15 cellular contexts compared by ENCODE assay signal in genomic region chr7:22666732-22667131, GRCh38.
DNase-seq lines count a peak whose midpoint lies in the region; ATAC-seq, FAIRE-seq and TF ChIP-seq lines count a peak whose summit lies in the region.
"Had no signal": no experiment of that assay in that cellular context is flagged by ENCODE, and none has a peak within 500 bp of the region (broad histone marks: within the 10 kb centered on the region; RNA-seq: fewer than 3 reads in every experiment).

No MANE protein-coding gene starts in this region.

- no peaks in the 10 kb centered on the region for H3K27me3 ChIP-seq in skeletal muscle satellite cell (ENCODE audit: control insufficient read depth, insufficient read depth, low read length)
- H3K27me3 ChIP-seq: body of pancreas, tibial artery had no signal

- no peak for TF ChIP-seq CTCF in choroid plexus epithelial cell (conservative IDR thresholded peaks at IDR 0.05; ENCODE audit: low read depth, low read length)

- H3K36me3 ChIP-seq in skeletal muscle satellite cell (ENCODE audit: insufficient read depth, low read length) = no peaks in the 10 kb centered on the region
- H3K36me3 ChIP-seq: tibial artery, WERI-Rb-1 had no signal

- no peak for FAIRE-seq in frontal cortex (lab: Jason Lieb, UNC)

- H3K4me2 ChIP-seq in skeletal muscle satellite cell (ENCODE audit: low read length) = no peak overlapping the region

- H3K4me1 ChIP-seq in skeletal muscle satellite cell (ENCODE audit: control insufficient read depth, insufficient read depth, low read length) = peaks cover 60% of the 10 kb centered on the region
- H3K4me1 ChIP-seq: body of pancreas, tibial artery had no signal

- H3K9ac ChIP-seq in skeletal muscle satellite cell (ENCODE audit: low read depth, low read length) = peak overlapping the region; percentile 36

- peak; percentile 36 for DNase-seq in NCI-H748 (lab: John Stamatoyannopoulos, UW; ENCODE audit: unreplicated experiment)
- no peak for DNase-seq in NCI-H748 treated with DMSO at 0.1 percent for 48 hours (lab: John Stamatoyannopoulos, UW)
- DNase-seq in OCI-M1 (lab: John Stamatoyannopoulos, UW) = peak; percentile 67
- DNase-seq in choroid plexus epithelial cell (ENCODE audit: low read depth) = peak; percentile 49
- DNase-seq in NCI-H2107 treated with DMSO at 0.1 percent for 48 hours (lab: John Stamatoyannopoulos, UW; ENCODE audit: unreplicated experiment) = no peak
- no peak for DNase-seq in frontal cortex (ENCODE audit: low spot score in 2 of 2)
- DNase-seq: body of pancreas, erythroblast, natural killer cell, NCI-H2081, tibial artery, WERI-Rb-1 had no signal

- H3K4me3 ChIP-seq in choroid plexus epithelial cell (ENCODE audit: low read depth, low read length) (no peak overlapping the region), skeletal muscle satellite cell (ENCODE audit: low read length) (no peak overlapping the region)
- H3K4me3 ChIP-seq: body of pancreas, tibial artery had no signal

- no peak for ATAC-seq in GM18505 (IDR thresholded peaks at IDR 0.05; ENCODE audit: unreplicated experiment)
- ATAC-seq: body of pancreas, natural killer cell, Right ventricle myocardium inferior had no signal

- no peaks in the 10 kb centered on the region for H3K9me3 ChIP-seq in skeletal muscle satellite cell (replicated peaks; ENCODE audit: low read length)
- H3K9me3 ChIP-seq: body of pancreas, tibial artery had no signal

- no peak for TF ChIP-seq POLR2A in GM18505 (IDR thresholded peaks at IDR 0.05; ENCODE audit: borderline replicate concordance, extremely low read depth, insufficient read depth, insufficient read length)

Comparison
In these comparisons a context has a peak if more than half of its experiments do, and no peak if none do; other contexts are left out.
1. DNase-seq: peak in NCI-H748 (single experiment), OCI-M1 (single experiment) and choroid plexus epithelial cell (single experiment); none in NCI-H748 treated with DMSO at 0.1 percent for 48 hours (single experiment), NCI-H2107 treated with DMSO at 0.1 percent for 48 hours (single experiment) and frontal cortex (0 of 2).